16 cellular contexts compared by ENCODE assay signal in genomic region chr19:9672893-9673292, GRCh38. TPM values are rescaled to one million over a fixed set of nuclear protein-coding genes. Genes with fewer than 3 reads are reported as not detected.
DNase-seq lines count a peak whose midpoint lies in the region; ATAC-seq, FAIRE-seq and TF ChIP-seq lines count a peak whose summit lies in the region.
"Had no signal": no experiment of that assay in that cellular context is flagged by ENCODE, and none has a peak within 500 bp of the region (broad histone marks: within the 10 kb centered on the region; RNA-seq: fewer than 3 reads in every experiment).

No MANE protein-coding gene starts in this region.

- no peak for DNase-seq in CD8-positive, alpha-beta T cell
- no peak for DNase-seq in HFFc6
- DNase-seq in adipocyte (ENCODE audit: low read depth), result no peak
- no peak for DNase-seq in mesothelial cell of epicardium (ENCODE audit: low spot score in 2 of 2, unreplicated experiment in 2 of 2)
- DNase-seq in tibial nerve (ENCODE audit: low spot score in 2 of 2), result no peak
- no peak for DNase-seq in NCI-H1048 (lab: John Stamatoyannopoulos, UW)
- DNase-seq in RCC 7860 (ENCODE audit: low spot score), result no peak
- no peak for DNase-seq in stimulated activated CD4-positive, alpha-beta T cell treated with anti-CD3 and anti-CD28 coated beads, Interleukin-4, amount 100 ng/mL, for 24 hours
- DNase-seq: C1 segment of cervical spinal cord, kidney glomerular epithelial cell, NCI-H2081 treated with DMSO at 0.1 percent for 48 hours, NCI-H774, RPMI8226, transverse colon had no signal

- peaks cover 35% of the 10 kb centered on the region for H3K4me1 Mint-ChIP-seq in CD8-positive, alpha-beta T cell (ENCODE audit: low read depth)
- H3K4me1 Mint-ChIP-seq in HFFc6 (ENCODE audit: low read depth) (peaks cover 6% of the 10 kb centered on the region), mesothelial cell of epicardium (peaks cover 4% of the 10 kb centered on the region)

- peaks cover 16% of the 10 kb centered on the region for H3K9me3 ChIP-seq in CD8-positive, alpha-beta T cell (ENCODE audit: low read length)
- H3K9me3 ChIP-seq in adipocyte (ENCODE audit: control insufficient read depth, low read length) (peaks cover 30% of the 10 kb centered on the region), tibial nerve (peaks cover 0 to 44% (median 19%) of the 10 kb centered on the region in 4 donors)

- FAIRE-seq in RCC 7860 (lab: Jason Lieb, UNC), result no peak
- FAIRE-seq: endothelial cell of umbilical vein, G401.6 had no signal

- CTCF ChIA-PET in CD8-positive, alpha-beta T cell (lab: Charles Lee), result no interaction called here

- no peak for TF ChIP-seq EP300 in tibial nerve (IDR thresholded peaks at IDR 0.05)

- H3K27me3 Mint-ChIP-seq in CD8-positive, alpha-beta T cell (ENCODE audit: low read depth), result no peaks in the 10 kb centered on the region
- H3K27me3 Mint-ChIP-seq in HFFc6 (ENCODE audit: insufficient read depth) (peaks cover 1% of the 10 kb centered on the region; the same call in 1 of the 2 replicates), mesothelial cell of epicardium (ENCODE audit: low read depth) (no peaks in the 10 kb centered on the region)

- no peak for TF ChIP-seq CTCF in CD8-positive, alpha-beta T cell (IDR thresholded peaks at IDR 0.05)
- TF ChIP-seq CTCF in HFFc6 (IDR thresholded peaks at IDR 0.05) (no peak), mesothelial cell of epicardium (IDR thresholded peaks at IDR 0.05; ENCODE audit: unreplicated experiment) (no peak), tibial nerve (IDR thresholded peaks at IDR 0.05) (no peak)

- H3K9ac ChIP-seq in adipocyte (ENCODE audit: low read length), result no peak overlapping the region

- H3K27ac Mint-ChIP-seq in CD8-positive, alpha-beta T cell, result peak overlapping the region; percentile 50
- H3K27ac Mint-ChIP-seq in HFFc6 (no peak overlapping the region; the same call in 1 of the 2 replicates), mesothelial cell of epicardium (no peak overlapping the region)

- POLR2A ChIA-PET in CD8-positive, alpha-beta T cell (lab: Charles Lee), result no interaction called here

- no peak overlapping the region for H3K27ac ChIP-seq in CD8-positive, alpha-beta T cell (ENCODE audit: low read depth, low read length)
- no peak overlapping the region for H3K27ac ChIP-seq in tibial nerve

- H3K9me3 Mint-ChIP-seq in CD8-positive, alpha-beta T cell, result peaks cover 35% of the 10 kb centered on the region
- H3K9me3 Mint-ChIP-seq in HFFc6 (peaks cover 71% of the 10 kb centered on the region), mesothelial cell of epicardium (peaks cover 50% of the 10 kb centered on the region)

- no peak for TF ChIP-seq POLR2A in tibial nerve (IDR thresholded peaks at IDR 0.05)

- H3K36me3 Mint-ChIP-seq in CD8-positive, alpha-beta T cell, result peaks cover 59% of the 10 kb centered on the region
- peaks cover 62% of the 10 kb centered on the region for H3K36me3 Mint-ChIP-seq in HFFc6 (ENCODE audit: low read depth)
- H3K36me3 Mint-ChIP-seq in mesothelial cell of epicardium, result peaks cover 60% of the 10 kb centered on the region

- no peaks in the 10 kb centered on the region for H3K4me1 ChIP-seq in CD8-positive, alpha-beta T cell (ENCODE audit: insufficient read depth, low read length)
- H3K4me1 ChIP-seq in adipocyte (ENCODE audit: control insufficient read depth, insufficient read depth, low read length), result no peaks in the 10 kb centered on the region
- peaks cover 0 to 12% (median 5%) of the 10 kb centered on the region in 4 donors for H3K4me1 ChIP-seq in tibial nerve

- peak overlapping the region; percentile 45 for H3K4me3 Mint-ChIP-seq in CD8-positive, alpha-beta T cell
- H3K4me3 Mint-ChIP-seq in HFFc6 (peak overlapping the region; percentile 41; the same call in 1 of the 2 replicates), mesothelial cell of epicardium (peak overlapping the region; percentile 39)

- WGBS in tibial nerve, 2 donors, result 87 to 91% methylated on average over 4 of the region's 4 CpGs

- H3K36me3 ChIP-seq in CD8-positive, alpha-beta T cell (ENCODE audit: insufficient read depth, low read length), result peaks cover 5% of the 10 kb centered on the region
- H3K36me3 ChIP-seq in adipocyte (ENCODE audit: control insufficient read depth, insufficient read depth, low read length, severe bottlenecking) (peaks cover 23% of the 10 kb centered on the region), tibial nerve (peaks cover 0 to 53% (median 3%) of the 10 kb centered on the region in 3 donors)

- H3K4me3 ChIP-seq in CD8-positive, alpha-beta T cell (ENCODE audit: low read depth, low read length), result no peak overlapping the region
- H3K4me3 ChIP-seq in adipocyte (ENCODE audit: low read length) (peak overlapping the region; percentile 98), tibial nerve (no peak overlapping the region)

- H3K27me3 ChIP-seq in CD8-positive, alpha-beta T cell (ENCODE audit: insufficient read depth, low read length), result no peaks in the 10 kb centered on the region
- H3K27me3 ChIP-seq in adipocyte (replicated peaks; ENCODE audit: control insufficient read depth, insufficient read depth, low read length) (no peaks in the 10 kb centered on the region), tibial nerve (no peaks in the 10 kb centered on the region)
- H3K27me3 ChIP-seq: transverse colon had no signal

- no peak for ATAC-seq in CD8-positive, alpha-beta T cell

- intact Hi-C loops in CD8-positive, alpha-beta T cell (cut with DNase I, micrococcal nuclease), result loop anchor here in 1 of 2 experiments (5.0 to 10.0 kb wide), 2 partner anchors 119 to 348 kb away; partner anchors contain the start of gene ZNF559

RNA-seq across cellular contexts. Expression of gene ZNF562, which starts 2.0 kb away (rescaled TPM):
- total RNA-seq in CD8-positive, alpha-beta T cell, result 10 to 100 TPM; 13.6 to 16.5 TPM
- total RNA-seq in HFFc6 (2021; fragmentation: NEBNext Ultra II Directional; extraction: Animal tissue kit (Norgen Biotek cat#: 25700)), result 10 to 100 TPM; 15.3 to 21.9 (median 18.7) TPM
- total RNA-seq in mesothelial cell of epicardium (26.1 to 30.2 TPM (median 27.0 TPM) in 3 replicates), tibial nerve (10 to 100 TPM; 17.9 to 31.6 (median 24.5) TPM)

RNA-seq across cellular contexts. Expression of gene ZNF561, which starts 51.9 kb away (rescaled TPM):
- total RNA-seq in CD8-positive, alpha-beta T cell, result 10 to 100 TPM; 35.5 to 39.8 TPM
- 10 to 100 TPM; 25.0 to 31.6 (median 26.3) TPM for total RNA-seq in HFFc6 (2021; fragmentation: NEBNext Ultra II Directional; extraction: Animal tissue kit (Norgen Biotek cat#: 25700))
- total RNA-seq in mesothelial cell of epicardium, result 89.8 to 99.0 TPM (median 91.9 TPM) in 3 replicates
- total RNA-seq in tibial nerve, result 10 to 100 TPM; 19.4 to 30.3 (median 21.9) TPM
